In genomic region chr13:95834134-95834765, GRCh38 we compare ENCODE assay signal across 8 cellular contexts.
DNase-seq lines count a peak whose midpoint lies in the region; ATAC-seq and TF ChIP-seq lines count a peak whose summit lies in the region.

No MANE protein-coding gene starts in this region.

- no peaks in the 10 kb centered on the region for H3K36me3 ChIP-seq in uterus

- H3K27me3 Mint-ChIP-seq in activated naive CD4-positive, alpha-beta T cell treated with anti-CD3 and anti-CD28 coated beads, Interleukin-2, amount 10 ng/mL, durations not matched to agents 7 days and 5 days = peaks cover 4% of the 10 kb centered on the region

- H3K27ac Mint-ChIP-seq in activated naive CD4-positive, alpha-beta T cell treated with anti-CD3 and anti-CD28 coated beads, Interleukin-2, amount 10 ng/mL, durations not matched to agents 7 days and 5 days = no peak overlapping the region

- TF ChIP-seq POLR2A in uterus (IDR thresholded peaks at IDR 0.05) = no peak

- intact Hi-C loops in Right ventricle myocardium inferior (cut with DNase I) (loop anchor here (1.0 to 5.0 kb wide), 4 partner anchors 209 to 647 kb away; no protein-coding TSS in a partner anchor), posterior vena cava (cut with DNase I) (loop anchor here (10.0 kb wide), 1 partner anchor 209 kb away; no protein-coding TSS in a partner anchor), uterus (cut with DNase I; ENCODE audit: low total_unique reads) (loop anchor here (10.0 kb wide), 1 partner anchor 209 kb away; no protein-coding TSS in a partner anchor)

- H3K9me3 Mint-ChIP-seq in activated naive CD4-positive, alpha-beta T cell treated with anti-CD3 and anti-CD28 coated beads, Interleukin-2, amount 10 ng/mL, durations not matched to agents 7 days and 5 days = no peaks in the 10 kb centered on the region

- ATAC-seq in GM21737 (IDR thresholded peaks at IDR 0.05; ENCODE audit: unreplicated experiment) = peak; percentile 88
- ATAC-seq in Right ventricle myocardium inferior = peak; percentile 65

- H3K4me3 Mint-ChIP-seq in activated naive CD4-positive, alpha-beta T cell treated with anti-CD3 and anti-CD28 coated beads, Interleukin-2, amount 10 ng/mL, durations not matched to agents 7 days and 5 days = no peak overlapping the region

- no peak overlapping the region for H3K4me3 ChIP-seq in uterus

- CTCF ChIA-PET in activated naive CD4-positive, alpha-beta T cell treated with anti-CD3 and anti-CD28 coated beads, Interleukin-2, amount 10 ng/mL, durations not matched to agents 7 days and 5 days (lab: Charles Lee) = interaction anchor here (0.6 to 7.1 kb wide), 26 partner anchors 9 to 1510 kb away, joined by 3 to 96 read pairs (median 3); no protein-coding TSS in a partner anchor

- no peaks in the 10 kb centered on the region for H3K36me3 Mint-ChIP-seq in activated naive CD4-positive, alpha-beta T cell treated with anti-CD3 and anti-CD28 coated beads, Interleukin-2, amount 10 ng/mL, durations not matched to agents 7 days and 5 days

- no peaks in the 10 kb centered on the region for H3K4me1 ChIP-seq in uterus

- peaks cover 0 to 3% of the 10 kb centered on the region in 2 donors for H3K9me3 ChIP-seq in uterus

- no peaks in the 10 kb centered on the region for H3K4me1 Mint-ChIP-seq in activated naive CD4-positive, alpha-beta T cell treated with anti-CD3 and anti-CD28 coated beads, Interleukin-2, amount 10 ng/mL, durations not matched to agents 7 days and 5 days

- H3K27me3 ChIP-seq in uterus = no peaks in the 10 kb centered on the region

- H3K27ac ChIP-seq in uterus = no peak overlapping the region

- DNase-seq in EL (peak; percentile 69), Kasumi-1 (lab: John Stamatoyannopoulos, UW) (peak; percentile 79 to 85), SK-N-DZ (ENCODE audit: low spot score) (peak; percentile 59), Right ventricle myocardium inferior (ENCODE audit: missing footprints) (peak; percentile 66), posterior vena cava (ENCODE audit: low spot score) (peak; percentile 85), uterus (peak; percentile 47 to 68)
- peak; percentile 71 for DNase-seq in activated naive CD4-positive, alpha-beta T cell treated with anti-CD3 and anti-CD28 coated beads, Interleukin-2, amount 10 ng/mL, durations not matched to agents 7 days and 5 days

- TF ChIP-seq CTCF in uterus (IDR thresholded peaks at IDR 0.05) = peak; percentile 83 to 89 (median 86)
